In the genomic region with DNA sequence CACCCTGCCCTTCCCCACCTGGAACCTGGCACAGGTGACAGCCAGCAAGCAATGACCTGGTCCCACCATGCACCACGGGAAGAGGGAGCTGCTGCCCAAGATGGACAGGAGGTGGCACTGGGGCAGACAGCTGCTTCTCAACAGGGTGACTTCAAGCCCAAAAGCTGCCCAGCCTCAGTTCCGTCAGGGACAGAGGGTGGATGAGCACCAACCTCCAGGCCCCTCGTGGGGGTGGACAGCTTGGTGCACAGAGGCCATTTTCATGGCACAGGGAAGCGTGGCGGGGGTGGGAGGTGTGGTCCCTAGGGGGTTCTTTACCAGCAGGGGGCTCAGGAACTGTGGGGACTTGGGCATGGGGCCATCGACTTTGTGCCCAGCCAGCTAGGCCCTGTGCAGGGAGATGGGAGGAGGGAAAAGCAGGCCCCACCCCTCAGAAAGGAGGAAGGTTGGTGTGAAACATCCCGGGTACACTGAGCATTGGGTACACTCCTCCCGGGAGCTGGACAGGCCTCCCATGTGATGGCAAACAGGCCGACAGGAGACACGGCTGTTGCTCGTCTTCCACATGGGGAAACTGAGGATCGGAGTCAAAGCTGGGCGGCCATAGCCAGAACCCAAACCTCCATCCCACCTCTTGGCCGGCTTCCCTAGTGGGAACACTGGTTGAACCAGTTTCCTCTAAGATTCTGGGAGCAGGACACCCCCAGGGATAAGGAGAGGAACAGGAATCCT, we compare ENCODE assay signal across 18 cellular contexts. TPM values are rescaled to one million over a fixed set of nuclear protein-coding genes. Genes with fewer than 3 reads are reported as not detected.
DNase-seq lines count a peak whose midpoint lies in the region; ATAC-seq, FAIRE-seq and TF ChIP-seq lines count a peak whose summit lies in the region.
"Had no signal": no experiment of that assay in that cellular context is flagged by ENCODE, and none has a peak within 500 bp of the region (broad histone marks: within the 10 kb centered on the region; RNA-seq: fewer than 3 reads in every experiment).

No MANE protein-coding gene starts in this region.

- H3K9me2 ChIP-seq in Loucy (replicated peaks; ENCODE audit: low read depth, low read length), result no peaks in the 10 kb centered on the region

- H3K79me2 ChIP-seq in Loucy (ENCODE audit: insufficient read depth, low read length), result peaks cover 5% of the 10 kb centered on the region; the same call in 1 of the 2 replicates

- H3K27ac ChIP-seq in kidney (ENCODE audit: low read depth in 2 of 2, low read length in 2 of 2), result no peak overlapping the region
- H3K27ac ChIP-seq in vagina, result no peak overlapping the region

- no peaks in the 10 kb centered on the region for H4K20me1 ChIP-seq in Loucy (ENCODE audit: insufficient read depth, low read length, poor library complexity, severe bottlenecking)

- H3K4me1 ChIP-seq in Loucy (ENCODE audit: insufficient read depth, low read length, poor library complexity, severe bottlenecking) (peaks cover 42% of the 10 kb centered on the region), kidney (ENCODE audit: control insufficient read depth in 1 of 2, insufficient read depth in 1 of 2, low read depth in 1 of 2, low read length in 2 of 2) (no peaks in the 10 kb centered on the region), vagina (peaks cover 28% of the 10 kb centered on the region)

- peak; percentile 33 for DNase-seq in G401 (ENCODE audit: low spot score)
- peak; percentile 48 for DNase-seq in kidney
- no peak for DNase-seq in stimulated activated naive B cell treated with anti-CD40 and anti-IgM and Interleukin-4, amounts not matched to agents 10 μg/mL and 1 μg/mL and 100 μg/mL, for 72 hours
- no peak for DNase-seq in vagina (ENCODE audit: extremely low spot score in 2 of 2)
- DNase-seq in MG63, result no peak
- DNase-seq in HT-29 (ENCODE audit: low spot score), result no peak
- DNase-seq: AML-193; DMS 273 treated with DMSO at 0.1 percent for 48 hours; GDM1; H9; MV-4-11; NCI-H1694 treated with DMSO at 0.1 percent for 48 hours; NCI-H510A; NCI-H748 treated with DMSO at 0.1 percent for 48 hours; NK-92 treated with Interleukin-12 subunit alpha and Interleukin-12 subunit beta, amount 100 ng/mL, for 24 hours; SHP77 treated with DMSO at 0.1 percent for 48 hours had no signal

- H3K4me3 Mint-ChIP-seq in stimulated activated naive B cell treated with anti-CD40 and anti-IgM and Interleukin-4, amounts not matched to agents 10 μg/mL and 1 μg/mL and 100 μg/mL, for 72 hours, result no peak overlapping the region
- H3K4me3 Mint-ChIP-seq: H9 had no signal

- H3K9me3 ChIP-seq in Loucy (ENCODE audit: insufficient read depth, low read depth, low read length) (no peaks in the 10 kb centered on the region), kidney (ENCODE audit: control insufficient read depth in 1 of 2, low read length in 2 of 2) (no peaks in the 10 kb centered on the region), vagina (no peaks in the 10 kb centered on the region), MG63 (no peaks in the 10 kb centered on the region)

- no peaks in the 10 kb centered on the region for H3K9me3 Mint-ChIP-seq in stimulated activated naive B cell treated with anti-CD40 and anti-IgM and Interleukin-4, amounts not matched to agents 10 μg/mL and 1 μg/mL and 100 μg/mL, for 72 hours
- H3K9me3 Mint-ChIP-seq: H9 had no signal

- H3K4me3 ChIP-seq in Loucy (ENCODE audit: low read length, poor library complexity, severe bottlenecking) (no peak overlapping the region), kidney (ENCODE audit: low read length in 2 of 2) (no peak overlapping the region), vagina (no peak overlapping the region), MG63 (no peak overlapping the region)
- H3K4me3 ChIP-seq: K562 had no signal

- no peaks in the 10 kb centered on the region for H3K27me3 Mint-ChIP-seq in stimulated activated naive B cell treated with anti-CD40 and anti-IgM and Interleukin-4, amounts not matched to agents 10 μg/mL and 1 μg/mL and 100 μg/mL, for 72 hours

- TF ChIP-seq CTCF in Loucy (conservative IDR thresholded peaks at IDR 0.05; ENCODE audit: low read length) (peak; percentile 28), kidney (IDR thresholded peaks at IDR 0.05; ENCODE audit: borderline replicate concordance, extremely low read depth, insufficient read depth) (no peak), vagina (IDR thresholded peaks at IDR 0.05) (no peak)

- H3F3A ChIP-seq in Loucy (ENCODE audit: low read depth), result peaks cover 8% of the 10 kb centered on the region

- TF ChIP-seq POLR2A in vagina (IDR thresholded peaks at IDR 0.05), result no peak

- H3K36me3 ChIP-seq in Loucy (ENCODE audit: insufficient read depth, low read length), result no peaks in the 10 kb centered on the region
- H3K36me3 ChIP-seq in kidney (ENCODE audit: control insufficient read depth in 1 of 2, insufficient read depth in 2 of 2, low read length in 2 of 2), result no peaks in the 10 kb centered on the region
- H3K36me3 ChIP-seq in vagina, result no peaks in the 10 kb centered on the region
- no peaks in the 10 kb centered on the region for H3K36me3 ChIP-seq in MG63

- H3K36me3 Mint-ChIP-seq in stimulated activated naive B cell treated with anti-CD40 and anti-IgM and Interleukin-4, amounts not matched to agents 10 μg/mL and 1 μg/mL and 100 μg/mL, for 72 hours, result peaks cover 5% of the 10 kb centered on the region in 2 donors

- H3K27ac Mint-ChIP-seq in stimulated activated naive B cell treated with anti-CD40 and anti-IgM and Interleukin-4, amounts not matched to agents 10 μg/mL and 1 μg/mL and 100 μg/mL, for 72 hours, result peak overlapping the region; percentile 67
- H3K27ac Mint-ChIP-seq: H9 had no signal

- in situ Hi-C loops in G401 (cut with HindIII; ENCODE audit: low sequenced_read_pairs), result no loop called here

- FAIRE-seq in kidney (lab: Jason Lieb, UNC), result no peak

- intact Hi-C loops in kidney (cut with DNase I) (no loop called here), vagina (cut with DNase I) (no loop called here)

- H2AFZ ChIP-seq in Loucy (ENCODE audit: low read length), result no peak overlapping the region

- no peak for ATAC-seq in stimulated activated naive B cell treated with anti-CD40 and anti-IgM and Interleukin-4, amounts not matched to agents 10 μg/mL and 1 μg/mL and 100 μg/mL, for 72 hours (replicated peaks)
- ATAC-seq: K562 had no signal

- H3K27me3 ChIP-seq in Loucy (ENCODE audit: insufficient read depth, low read length, poor library complexity, severe bottlenecking) (no peaks in the 10 kb centered on the region), vagina (no peaks in the 10 kb centered on the region), MG63 (no peaks in the 10 kb centered on the region)

- H3K9ac ChIP-seq in Loucy (ENCODE audit: low read depth, low read length, poor library complexity, severe bottlenecking) (peak overlapping the region; percentile 21), kidney (ENCODE audit: low read length in 2 of 2) (no peak overlapping the region)

- H3K4me1 Mint-ChIP-seq in stimulated activated naive B cell treated with anti-CD40 and anti-IgM and Interleukin-4, amounts not matched to agents 10 μg/mL and 1 μg/mL and 100 μg/mL, for 72 hours, result peaks cover 14 to 25% of the 10 kb centered on the region in 2 donors

- H3K4me2 ChIP-seq in Loucy (ENCODE audit: low read depth, low read length, poor library complexity, severe bottlenecking), result peak overlapping the region; percentile 23

RNA-seq across cellular contexts. Expression of a gene that starts 1.9 kb away (rescaled TPM):
- total RNA-seq in G401 (2014; rRNA removed; shearing (Covaris generic)), result 0.31 and 0.92 TPM in 2 replicates
- 1.0 TPM for total RNA-seq in kidney
- 16.7 TPM for polyA plus RNA-seq in kidney (ENCODE audit: insufficient read depth, low read depth, low replicate concordance)
- 0.74 TPM for total RNA-seq in vagina
- 1.0 TPM in 1 of 2 replicates, not detected in the other for total RNA-seq in MG63 (2014; rRNA removed; shearing (Covaris generic); ENCODE audit: low replicate concordance)
- total RNA-seq in HT-29 (2014; rRNA removed; shearing (Covaris generic)), result 0.08 and 0.58 TPM in 2 replicates

RNA-seq across cellular contexts. Expression of a gene that starts 32.9 kb away (rescaled TPM):
- total RNA-seq in G401 (2014; rRNA removed; shearing (Covaris generic)), result 96.1 and 101 TPM in 2 replicates
- 47.7 TPM for total RNA-seq in kidney
- 38.0 TPM for polyA plus RNA-seq in kidney (ENCODE audit: insufficient read depth, low read depth, low replicate concordance)
- total RNA-seq in vagina, result 53.8 TPM
- total RNA-seq in MG63 (2014; rRNA removed; shearing (Covaris generic); ENCODE audit: low replicate concordance), result 40.1 and 58.0 TPM in 2 replicates
- total RNA-seq in HT-29 (2014; rRNA removed; shearing (Covaris generic)), result 136 and 159 TPM in 2 replicates

RNA-seq across cellular contexts. Expression of a gene that starts 57.4 kb away (rescaled TPM):
- total RNA-seq in G401 (2014; rRNA removed; shearing (Covaris generic)), result 21.7 and 29.8 TPM in 2 replicates
- total RNA-seq in kidney (43.3 TPM), vagina (85.0 TPM)
- 13.0 TPM for polyA plus RNA-seq in kidney (ENCODE audit: insufficient read depth, low read depth, low replicate concordance)
- total RNA-seq in MG63 (2014; rRNA removed; shearing (Covaris generic); ENCODE audit: low replicate concordance), result 21.4 and 22.8 TPM in 2 replicates
- total RNA-seq in HT-29 (2014; rRNA removed; shearing (Covaris generic)), result 95.0 and 102 TPM in 2 replicates

Comparison
In these comparisons a context has a peak if more than half of its experiments do, and no peak if none do; other contexts are left out.
1. DNase-seq: peak in G401 (single experiment) and kidney (single experiment); none in stimulated activated naive B cell treated with anti-CD40 and anti-IgM and Interleukin-4, amounts not matched to agents 10 μg/mL and 1 μg/mL and 100 μg/mL, for 72 hours (single experiment), vagina (0 of 2), MG63 (single experiment) and HT-29 (single experiment).